Comparison of ENCODE assay signal across 18 cellular contexts in the genomic region with DNA sequence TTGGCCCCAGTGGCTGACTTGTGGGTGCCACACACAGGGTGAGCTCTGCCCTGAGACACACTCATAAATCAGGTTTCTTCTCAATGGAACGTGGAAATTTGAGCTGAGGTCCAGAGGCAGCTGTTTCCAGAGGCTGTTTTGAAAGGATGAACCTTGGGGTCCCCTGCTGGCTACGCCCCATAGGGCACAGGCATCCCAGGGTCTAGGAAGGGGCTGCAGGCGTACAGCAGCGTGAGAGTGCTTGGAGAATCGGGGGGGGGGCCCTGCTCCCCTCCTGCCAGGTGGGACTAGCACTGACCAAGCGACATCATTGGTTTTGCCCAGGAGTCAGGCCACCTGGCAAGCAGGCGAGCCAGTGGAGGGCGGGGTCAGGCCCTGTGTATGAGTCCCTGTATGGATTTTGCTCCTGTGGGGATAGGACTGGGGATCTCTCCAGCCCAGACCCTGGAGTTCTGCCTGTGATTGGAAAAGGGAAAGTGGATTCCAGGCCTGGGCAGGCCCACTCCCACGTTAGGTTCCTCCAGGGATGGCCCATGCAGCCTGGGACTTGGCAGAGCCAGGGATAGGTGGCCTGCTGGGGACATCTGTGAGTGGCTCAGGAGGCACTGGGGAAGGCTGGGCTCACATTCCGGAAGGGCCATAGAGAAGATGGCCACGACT.
"Had no signal": no experiment of that assay in that cellular context is flagged by ENCODE, and none has a peak within 500 bp of the region (broad histone marks: within the 10 kb centered on the region; RNA-seq: fewer than 3 reads in every experiment).

No MANE protein-coding gene starts in this region.

- H3K27me3 Mint-ChIP-seq: activated naive CD8-positive, alpha-beta T cell had no signal

- H3K9me3 Mint-ChIP-seq: activated CD4-positive, alpha-beta T cell treated with anti-CD3 and anti-CD28 coated beads, Interleukin-2, amount 10 ng/mL, durations not matched to agents 7 days and 5 days; activated T-cell treated with anti-CD3 and anti-CD28 coated beads, Interleukin-2, amount 50 U/mL, for 72 hours; stimulated activated naive CD8-positive, alpha-beta T cell treated with anti-CD3 and anti-CD28 coated beads, Interleukin-15, Interleukin-2, amounts not matched to agents 100 ng/mL and 50 ng/mL, for 24 hours; T-helper 2 cell treated with Interferon-gamma antibody and Interleukin-4, amounts not matched to agents 5 μg/mL and 100 μg/mL, for 36 hours had no signal

- H3K27ac Mint-ChIP-seq: activated CD4-positive, alpha-beta T cell treated with anti-CD3 and anti-CD28 coated beads, Interleukin-2, amount 10 ng/mL, durations not matched to agents 7 days and 5 days; activated naive CD8-positive, alpha-beta T cell; activated T-cell treated with anti-CD3 and anti-CD28 coated beads, Interleukin-2, amount 50 U/mL, for 72 hours; stimulated activated naive CD8-positive, alpha-beta T cell treated with anti-CD3 and anti-CD28 coated beads, Interleukin-15, Interleukin-2, amounts not matched to agents 100 ng/mL and 50 ng/mL, for 24 hours; T-helper 2 cell treated with Interferon-gamma antibody and Interleukin-4, amounts not matched to agents 5 μg/mL and 100 μg/mL, for 36 hours had no signal

- H3K27me3 ChIP-seq: testis had no signal

- H3K4me1 Mint-ChIP-seq: activated CD4-positive, alpha-beta T cell treated with anti-CD3 and anti-CD28 coated beads, Interleukin-2, amount 10 ng/mL, durations not matched to agents 7 days and 5 days; naive thymus-derived CD8-positive, alpha-beta T cell had no signal

- DNase-seq: activated CD4-positive, alpha-beta T cell treated with anti-CD3 and anti-CD28 coated beads, Interleukin-2, amount 10 ng/mL, durations not matched to agents 7 days and 5 days; activated CD4-positive, CD25-positive, alpha-beta regulatory T cell; activated CD8-positive, alpha-beta memory T cell treated with anti-CD3 and anti-CD28 coated beads, Interleukin-2, amount 50 U/mL, for 48 hours; activated gamma-delta T cell treated with Interleukin-2 at 50 U/mL for 16 hours; activated T-cell treated with anti-CD3 and anti-CD28 coated beads, Interleukin-2, amount 50 U/mL, for 72 hours; cortex of kidney; effector memory CD4-positive, alpha-beta T cell; foreskin melanocyte; naive thymus-derived CD8-positive, alpha-beta T cell; nucleus accumbens; posterior cingulate gyrus; retina; testis had no signal

- H3K9me3 ChIP-seq: testis had no signal

- H3K4me3 Mint-ChIP-seq: activated CD4-positive, alpha-beta T cell treated with anti-CD3 and anti-CD28 coated beads, Interleukin-2, amount 10 ng/mL, durations not matched to agents 7 days and 5 days; activated naive CD8-positive, alpha-beta T cell; activated T-cell treated with anti-CD3 and anti-CD28 coated beads, Interleukin-2, amount 50 U/mL, for 72 hours; brain; naive thymus-derived CD8-positive, alpha-beta T cell; stimulated activated naive CD8-positive, alpha-beta T cell treated with anti-CD3 and anti-CD28 coated beads, Interleukin-15, Interleukin-2, amounts not matched to agents 100 ng/mL and 50 ng/mL, for 24 hours; T-helper 2 cell treated with Interferon-gamma antibody and Interleukin-4, amounts not matched to agents 5 μg/mL and 100 μg/mL, for 36 hours had no signal

- H3K36me3 Mint-ChIP-seq: activated naive CD8-positive, alpha-beta T cell had no signal

- H3K4me3 ChIP-seq: testis had no signal

- ATAC-seq: activated T-cell treated with anti-CD3 and anti-CD28 coated beads, Interleukin-2, amount 50 U/mL, for 72 hours; left lobe of liver; naive thymus-derived CD8-positive, alpha-beta T cell had no signal
